ENCODE assay signal across 21 cellular contexts in the genomic region with DNA sequence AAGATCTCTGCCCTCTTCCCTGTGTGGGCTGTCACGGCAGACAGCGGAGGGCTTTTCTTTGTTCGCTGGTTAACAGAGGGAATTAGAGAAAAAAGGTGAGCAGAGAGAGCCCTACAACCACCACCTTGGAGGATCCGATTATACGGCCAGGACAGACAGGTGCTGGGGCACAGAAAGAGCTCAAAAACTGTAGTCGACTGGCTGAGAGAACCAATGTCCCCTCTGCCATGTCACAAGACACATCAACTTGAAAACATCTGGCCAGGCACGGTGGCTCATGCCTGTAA.
"Had no signal": no experiment of that assay in that cellular context is flagged by ENCODE, and none has a peak within 500 bp of the region (broad histone marks: within the 10 kb centered on the region; RNA-seq: fewer than 3 reads in every experiment).

No MANE protein-coding gene starts in this region.

- H3K36me3 ChIP-seq: adrenal gland, lower lobe of right lung, ovary, suprapubic skin, transverse colon had no signal

- DNase-seq: activated CD4-positive, alpha-beta T cell treated with anti-CD3 and anti-CD28 coated beads for 36 hours; activated CD4-positive, alpha-beta T cell treated with anti-CD3 and anti-CD28 coated beads, Interleukin-2, amount 50 U/mL, for 48 hours; activated gamma-delta T cell treated with Interleukin-2 at 50 U/mL for 16 hours; activated T-cell treated with anti-CD3 and anti-CD28 coated beads for 4 hours; adrenal gland; effector memory CD8-positive, alpha-beta T cell; lower lobe of right lung; ovary; psoas muscle; right cardiac atrium; stimulated activated CD4-positive, alpha-beta T cell treated with anti-CD3 and anti-CD28 coated beads, Interleukin-4, amount 100 ng/mL, for 1 hour; stimulated activated naive CD8-positive, alpha-beta T cell treated with anti-CD3 and anti-CD28 coated beads, Interleukin-15, amount 100 ng/mL, for 72 hours; transverse colon had no signal

- H3K27me3 ChIP-seq: adrenal gland, ovary, suprapubic skin, transverse colon had no signal

- FAIRE-seq: astrocyte, bronchial epithelial cell, keratinocyte had no signal

- H3K4me1 Mint-ChIP-seq: stimulated activated naive CD8-positive, alpha-beta T cell treated with anti-CD3 and anti-CD28 coated beads, Interleukin-15, amount 100 ng/mL, for 72 hours had no signal

- H3K36me3 Mint-ChIP-seq: activated naive CD4-positive, alpha-beta T cell treated with anti-CD3 and anti-CD28 coated beads, Interleukin-2, amount 50 U/mL, for 72 hours; WTC11 had no signal

- H3K4me3 ChIP-seq: adrenal gland, lower lobe of right lung, ovary, psoas muscle, suprapubic skin, transverse colon had no signal

- ATAC-seq: activated CD4-positive, alpha-beta T cell treated with anti-CD3 and anti-CD28 coated beads for 36 hours; activated naive CD4-positive, alpha-beta T cell treated with anti-CD3 and anti-CD28 coated beads, Interleukin-2, amount 50 U/mL, for 72 hours; effector memory CD8-positive, alpha-beta T cell; lower lobe of right lung; stimulated activated naive CD8-positive, alpha-beta T cell treated with anti-CD3 and anti-CD28 coated beads, Interleukin-15, amount 100 ng/mL, for 72 hours had no signal

- H3K4me3 Mint-ChIP-seq: activated CD4-positive, alpha-beta T cell treated with anti-CD3 and anti-CD28 coated beads for 36 hours; activated T-helper 1 cell treated with anti-CD3 and anti-CD28 coated beads, Interleukin-12 subunit alpha, Interleukin-12 subunit beta, Interleukin-2, Interleukin-4 antibody, amounts not matched to agents 30 ng/mL and 10 ng/mL and 1 ng/mL, durations not matched to agents 14 hours and 24 hours and 36 hours; effector memory CD8-positive, alpha-beta T cell; stimulated activated naive CD8-positive, alpha-beta T cell treated with anti-CD3 and anti-CD28 coated beads, Interleukin-15, amount 100 ng/mL, for 72 hours; T-helper 2 cell treated with Interferon-gamma antibody and Interleukin-4, amounts not matched to agents 5 μg/mL and 100 μg/mL, for 36 hours; WTC11 had no signal

- H3K4me1 ChIP-seq: psoas muscle had no signal

- H3K9me3 Mint-ChIP-seq: activated naive CD4-positive, alpha-beta T cell treated with anti-CD3 and anti-CD28 coated beads, Interleukin-2, amount 50 U/mL, for 72 hours; activated T-helper 1 cell treated with anti-CD3 and anti-CD28 coated beads, Interleukin-12 subunit alpha, Interleukin-12 subunit beta, Interleukin-2, Interleukin-4 antibody, amounts not matched to agents 30 ng/mL and 10 ng/mL and 1 ng/mL, durations not matched to agents 14 hours and 24 hours and 36 hours; effector memory CD8-positive, alpha-beta T cell; stimulated activated naive CD8-positive, alpha-beta T cell treated with anti-CD3 and anti-CD28 coated beads, Interleukin-15, amount 100 ng/mL, for 72 hours; T-helper 2 cell treated with Interferon-gamma antibody and Interleukin-4, amounts not matched to agents 5 μg/mL and 100 μg/mL, for 36 hours; WTC11 had no signal

- H3K27ac ChIP-seq: lower lobe of right lung, ovary, psoas muscle, suprapubic skin, transverse colon had no signal

- H3K9me3 ChIP-seq: adrenal gland, lower lobe of right lung, ovary, psoas muscle, suprapubic skin, transverse colon had no signal

- H3K27ac Mint-ChIP-seq: activated CD4-positive, alpha-beta T cell treated with anti-CD3 and anti-CD28 coated beads for 36 hours; activated naive CD4-positive, alpha-beta T cell treated with anti-CD3 and anti-CD28 coated beads, Interleukin-2, amount 50 U/mL, for 72 hours; activated T-helper 1 cell treated with anti-CD3 and anti-CD28 coated beads, Interleukin-12 subunit alpha, Interleukin-12 subunit beta, Interleukin-2, Interleukin-4 antibody, amounts not matched to agents 30 ng/mL and 10 ng/mL and 1 ng/mL, durations not matched to agents 14 hours and 24 hours and 36 hours; effector memory CD8-positive, alpha-beta T cell; T-helper 2 cell treated with Interferon-gamma antibody and Interleukin-4, amounts not matched to agents 5 μg/mL and 100 μg/mL, for 36 hours; WTC11 had no signal

- H3K27me3 Mint-ChIP-seq: stimulated activated naive CD8-positive, alpha-beta T cell treated with anti-CD3 and anti-CD28 coated beads, Interleukin-15, amount 100 ng/mL, for 72 hours had no signal
